In genomic region chr9:129478461-129478860, GRCh38 we compare ENCODE assay signal across 1 cellular context.
TF ChIP-seq lines count a peak whose summit lies in the region.

No MANE protein-coding gene starts in this region.

TF ChIP-seq in A549, 52 proteins besides CTCF, POLR2A, EP300 and RAD21 (continued from another document):
- TF ChIP-seq FOSB (CRISPR knock-in tag; IDR thresholded peaks at IDR 0.05): no peak
- TF ChIP-seq JUNB (IDR thresholded peaks at IDR 0.05): no peak
- no peak for TF ChIP-seq BCL3 (IDR thresholded peaks at IDR 0.05)
TF ChIP-seq in A549: peak in this region for 1.
